ENCODE assay signal across 9 cellular contexts in the genomic region with DNA sequence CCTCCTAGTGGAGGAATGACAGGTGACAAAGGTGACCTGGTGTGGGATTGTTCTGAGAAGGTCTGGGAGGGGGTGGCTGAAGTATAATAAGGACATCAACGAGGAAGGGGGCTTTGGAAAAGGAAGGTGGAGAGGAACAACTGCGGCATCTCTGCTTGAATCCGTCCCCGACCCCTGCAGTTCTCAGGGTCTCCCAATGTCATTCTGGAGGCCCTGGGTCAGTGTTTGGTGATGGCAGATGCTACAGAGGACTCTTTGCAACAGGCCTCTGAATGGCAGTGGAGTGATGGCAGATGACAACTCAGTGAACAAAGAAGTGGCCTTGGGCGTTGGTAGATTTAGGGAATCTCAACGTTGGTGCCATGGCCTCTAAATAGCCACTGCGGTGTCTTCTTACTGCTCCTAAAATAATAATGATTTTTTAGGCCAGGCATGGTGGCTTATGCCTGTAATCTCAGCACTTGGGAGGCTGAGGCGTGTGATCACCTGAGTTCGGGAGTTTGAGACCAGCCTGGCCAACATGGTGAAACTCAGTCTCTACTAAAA. TPM values are rescaled to one million over a fixed set of nuclear protein-coding genes. Genes with fewer than 3 reads are reported as not detected.
DNase-seq lines count a peak whose midpoint lies in the region; ATAC-seq and TF ChIP-seq lines count a peak whose summit lies in the region.
"Had no signal": no experiment of that assay in that cellular context is flagged by ENCODE, and none has a peak within 500 bp of the region (broad histone marks: within the 10 kb centered on the region; RNA-seq: fewer than 3 reads in every experiment).

No MANE protein-coding gene starts in this region.

- ATAC-seq in psoas muscle (peak; percentile 23 to 53 (median 42)), GM19455 (IDR thresholded peaks at IDR 0.05; ENCODE audit: unreplicated experiment) (no peak)

- 76% methylated on average over 9 of the region's 9 CpGs for WGBS in esophagus muscularis mucosa
- 39 to 58% (median 43%) methylated on average over 9 of the region's 9 CpGs for WGBS in psoas muscle, 3 donors

- H3K27ac ChIP-seq in Peyer's patch: peak overlapping the region in 3 of 4 donors; percentile 84 to 93 (median 85)
- peak overlapping the region; percentile 83 to 94 (median 88) for H3K27ac ChIP-seq in esophagus muscularis mucosa (replicated peaks in 1 of 4)
- peak overlapping the region; percentile 95 for H3K27ac ChIP-seq in psoas muscle

- TF ChIP-seq EP300 in esophagus muscularis mucosa (IDR thresholded peaks at IDR 0.05): no peak

- peaks cover 12% of the 10 kb centered on the region for H3K36me3 ChIP-seq in GM06990 (ENCODE audit: control insufficient read depth, insufficient read depth, low read length)
- peaks cover 0 to 25% (median 0%) of the 10 kb centered on the region in 3 donors for H3K36me3 ChIP-seq in Peyer's patch
- peaks cover 18 to 37% (median 34%) of the 10 kb centered on the region in 4 donors for H3K36me3 ChIP-seq in esophagus muscularis mucosa
- H3K36me3 ChIP-seq in psoas muscle (ENCODE audit: insufficient read depth in 1 of 2, low read depth in 1 of 2): peaks cover 3 to 36% of the 10 kb centered on the region in 2 donors

- no peaks in the 10 kb centered on the region for H3K27me3 ChIP-seq in GM06990 (replicated peaks; ENCODE audit: control insufficient read depth, insufficient read depth, low read length)
- no peaks in the 10 kb centered on the region for H3K27me3 ChIP-seq in Peyer's patch
- H3K27me3 ChIP-seq in esophagus muscularis mucosa: no peaks in the 10 kb centered on the region
- H3K27me3 ChIP-seq in psoas muscle (ENCODE audit: insufficient read depth in 3 of 3, low read length in 2 of 3): no peaks in the 10 kb centered on the region

- H3K4me3 ChIP-seq in GM06990 (replicated peaks; ENCODE audit: low read depth, low read length) (peak overlapping the region; percentile 75), Peyer's patch (peak overlapping the region in 3 of 4 donors; percentile 71 to 93 (median 74)), esophagus muscularis mucosa (peak overlapping the region; percentile 83 to 98 (median 94)), psoas muscle (peak overlapping the region; percentile 77)

- no peak for DNase-seq in GM06990 (ENCODE audit: extremely low read depth, insufficient read length)
- DNase-seq in Peyer's patch: peak in 1 of 3 donors; percentile 46
- DNase-seq in esophagus muscularis mucosa (ENCODE audit: extremely low spot score): no peak
- peak in 1 of 2 donors; percentile 57 for DNase-seq in psoas muscle
- DNase-seq in GM19240 (ENCODE audit: insufficient read length, low spot score): no peak
- no peak for DNase-seq in DMS 273 (lab: John Stamatoyannopoulos, UW; ENCODE audit: unreplicated experiment)
- DNase-seq in NCI-H69 (lab: John Stamatoyannopoulos, UW): no peak
- DNase-seq: NCI-H510A had no signal

- H3K4me1 ChIP-seq in Peyer's patch: peaks cover 0 to 44% (median 13%) of the 10 kb centered on the region in 4 donors
- peaks cover 13 to 35% (median 27%) of the 10 kb centered on the region in 4 donors for H3K4me1 ChIP-seq in esophagus muscularis mucosa
- H3K4me1 ChIP-seq in psoas muscle: peaks cover 31% of the 10 kb centered on the region

- TF ChIP-seq POLR2A in Peyer's patch (IDR thresholded peaks at IDR 0.05) (no peak), esophagus muscularis mucosa (IDR thresholded peaks at IDR 0.05; ENCODE audit: low read depth) (no peak)

- intact Hi-C loops in esophagus muscularis mucosa (cut with DNase I): no loop called here
- intact Hi-C loops in psoas muscle (cut with DNase I): no loop called here

- H3K9me3 ChIP-seq in Peyer's patch (no peaks in the 10 kb centered on the region), esophagus muscularis mucosa (no peaks in the 10 kb centered on the region), psoas muscle (no peaks in the 10 kb centered on the region)

- no peak for TF ChIP-seq CTCF in GM06990 (IDR thresholded peaks at IDR 0.05; ENCODE audit: insufficient read depth, low read length, poor library complexity, severe bottlenecking)
- TF ChIP-seq CTCF in Peyer's patch (IDR thresholded peaks at IDR 0.05): no peak
- TF ChIP-seq CTCF in esophagus muscularis mucosa (IDR thresholded peaks at IDR 0.05): no peak
- TF ChIP-seq CTCF in psoas muscle (IDR thresholded peaks at IDR 0.05): no peak

RNA-seq across cellular contexts. Expression of gene ENGASE, which starts 1.3 kb away (rescaled TPM):
- total RNA-seq in Peyer's patch: 100 to 1,000 TPM in 3 of 4 donors, 10 to 100 TPM in 1; 57.6 to 336 (median 223) TPM
- total RNA-seq in esophagus muscularis mucosa: 10 to 100 TPM; 10.4 to 23.7 (median 19.1) TPM
- 10 to 100 TPM; 26.7 to 80.8 (median 50.8) TPM for total RNA-seq in psoas muscle
- polyA plus RNA-seq in psoas muscle: 10 to 100 TPM in 2 of 3 donors, 1 to 10 TPM in 1; 7.5 to 24.1 (median 12.4) TPM

RNA-seq across cellular contexts. Expression of gene C1QTNF1, which starts 52.0 kb away (rescaled TPM):
- total RNA-seq in Peyer's patch (10 to 100 TPM in 3 of 4 donors, 1 to 10 TPM in 1; 6.3 to 20.6 (median 14.3) TPM), esophagus muscularis mucosa (100 to 1,000 TPM in 1 of 4 donors, 10 to 100 TPM in 3; 31.1 to 115 (median 70.4) TPM), psoas muscle (10 to 100 TPM; 10.5 to 22.8 (median 16.9) TPM)
- 10 to 100 TPM; 12.2 to 22.6 (median 16.4) TPM for polyA plus RNA-seq in psoas muscle
